Comparison of ENCODE assay signal across 8 cellular contexts in genomic region chr12:131311279-131311722, GRCh38.
DNase-seq lines count a peak whose midpoint lies in the region; ATAC-seq and TF ChIP-seq lines count a peak whose summit lies in the region.
"Not testable (repeated sequence)": the region's sequence is repeated elsewhere in the genome, so short reads cannot be mapped to it uniquely, and the experiment has no call there.

No MANE protein-coding gene starts in this region.

- H3K27me3 ChIP-seq in endodermal cell (ENCODE audit: control insufficient read depth, insufficient read depth, low read length, poor library complexity, severe bottlenecking): not testable (repeated sequence)

- H3K36me3 Mint-ChIP-seq in Calu3 (ENCODE audit: insufficient read depth, unreplicated experiment); activated CD4-positive, alpha-beta T cell treated with anti-CD3 and anti-CD28 coated beads, Interleukin-2, amount 10 ng/mL, durations not matched to agents 24 days and 14 days (ENCODE audit: low read depth); activated T-cell treated with anti-CD3 and anti-CD28 coated beads, Interleukin-2, amount 50 U/mL, for 72 hours (ENCODE audit: insufficient read depth in 2 of 2); endodermal cell (ENCODE audit: low read depth); osteocyte (ENCODE audit: unreplicated experiment): not testable (repeated sequence)

- not testable (repeated sequence) for H3K9me3 ChIP-seq in endodermal cell (ENCODE audit: control insufficient read depth, low read length)

- not testable (repeated sequence) for TF ChIP-seq POLR2A in NB4 (IDR thresholded peaks at IDR 0.05; ENCODE audit: extremely low read depth, insufficient read length)

- not testable (repeated sequence) for H3K9ac ChIP-seq in endodermal cell (ENCODE audit: extremely low read depth, low read length, poor library complexity, severe bottlenecking)

- not testable (repeated sequence) for H3K9me3 Mint-ChIP-seq in Calu3 (ENCODE audit: low read depth, unreplicated experiment); activated CD4-positive, alpha-beta T cell treated with anti-CD3 and anti-CD28 coated beads, Interleukin-2, amount 10 ng/mL, durations not matched to agents 24 days and 14 days; activated T-cell treated with anti-CD3 and anti-CD28 coated beads, Interleukin-2, amount 50 U/mL, for 72 hours
- H3K9me3 Mint-ChIP-seq in endodermal cell (peaks cover 13% of the 10 kb centered on the region), osteocyte (ENCODE audit: unreplicated experiment) (peaks cover 10% of the 10 kb centered on the region)

- not testable (repeated sequence) for H3K36me3 ChIP-seq in endodermal cell (ENCODE audit: control insufficient read depth, insufficient read depth, low read length)

- intact Hi-C loops in Calu3 (cut with micrococcal nuclease; ENCODE audit: unreplicated experiment): loop anchor here (5.0 kb wide), 1 partner anchor 331 kb away; no protein-coding TSS in a partner anchor
- intact Hi-C loops in activated CD4-positive, alpha-beta T cell treated with anti-CD3 and anti-CD28 coated beads, Interleukin-2, amount 10 ng/mL, durations not matched to agents 24 days and 14 days (cut with micrococcal nuclease): not testable (repeated sequence)

- ATAC-seq in activated T-cell treated with anti-CD3 and anti-CD28 coated beads, Interleukin-2, amount 50 U/mL, for 72 hours (replicated peaks in 1 of 2): peak; percentile 49 to 75
- peak; percentile 50 for ATAC-seq in left lobe of liver

- H3K4me1 Mint-ChIP-seq in Calu3 (ENCODE audit: low read depth, unreplicated experiment); activated CD4-positive, alpha-beta T cell treated with anti-CD3 and anti-CD28 coated beads, Interleukin-2, amount 10 ng/mL, durations not matched to agents 24 days and 14 days; endodermal cell; osteocyte (ENCODE audit: unreplicated experiment): not testable (repeated sequence)
- H3K4me1 Mint-ChIP-seq in activated T-cell treated with anti-CD3 and anti-CD28 coated beads, Interleukin-2, amount 50 U/mL, for 72 hours (ENCODE audit: low read depth): peaks cover 12% of the 10 kb centered on the region

- BruUV-seq in Calu3 (replicated peaks; lab: Mats Ljungman, UMichigan): not testable (repeated sequence)

- 23 to 43% methylated on average over 3 to 10 of the region's 12 CpGs for WGBS in endodermal cell (ENCODE audit: insufficient coverage in 1 of 2, insufficient read length in 1 of 2), 2 experiments

- CTCF ChIA-PET in Calu3 (lab: Charles Lee): not testable (repeated sequence)

- not testable (repeated sequence) for H3K27ac Mint-ChIP-seq in Calu3 (ENCODE audit: unreplicated experiment); activated CD4-positive, alpha-beta T cell treated with anti-CD3 and anti-CD28 coated beads, Interleukin-2, amount 10 ng/mL, durations not matched to agents 24 days and 14 days; activated T-cell treated with anti-CD3 and anti-CD28 coated beads, Interleukin-2, amount 50 U/mL, for 72 hours; endodermal cell; osteocyte (ENCODE audit: unreplicated experiment)

- not testable (repeated sequence) for H3K4me1 ChIP-seq in endodermal cell (ENCODE audit: control insufficient read depth, insufficient read depth, low read length)

- not testable (repeated sequence) for H3K27ac ChIP-seq in endodermal cell (ENCODE audit: low read depth, low read length)

- H3K4me3 Mint-ChIP-seq in Calu3 (ENCODE audit: low read depth, unreplicated experiment); activated CD4-positive, alpha-beta T cell treated with anti-CD3 and anti-CD28 coated beads, Interleukin-2, amount 10 ng/mL, durations not matched to agents 24 days and 14 days; activated T-cell treated with anti-CD3 and anti-CD28 coated beads, Interleukin-2, amount 50 U/mL, for 72 hours; endodermal cell; osteocyte (ENCODE audit: unreplicated experiment): not testable (repeated sequence)

- H3K27me3 Mint-ChIP-seq in Calu3 (ENCODE audit: unreplicated experiment): peaks cover 62% of the 10 kb centered on the region
- not testable (repeated sequence) for H3K27me3 Mint-ChIP-seq in activated CD4-positive, alpha-beta T cell treated with anti-CD3 and anti-CD28 coated beads, Interleukin-2, amount 10 ng/mL, durations not matched to agents 24 days and 14 days; endodermal cell (ENCODE audit: insufficient read depth); osteocyte (ENCODE audit: unreplicated experiment)
- H3K27me3 Mint-ChIP-seq in activated T-cell treated with anti-CD3 and anti-CD28 coated beads, Interleukin-2, amount 50 U/mL, for 72 hours (ENCODE audit: low read depth): peaks cover 31% of the 10 kb centered on the region

- H3K4me3 ChIP-seq in NB4 (ENCODE audit: low read depth, low read length); endodermal cell (ENCODE audit: low read length): not testable (repeated sequence)

- DNase-seq in Calu3 (peak; percentile 21), NB4 (ENCODE audit: low read depth) (peak; percentile 51), endodermal cell (peak; percentile 90), osteocyte (ENCODE audit: extremely low spot score, unreplicated experiment) (peak; percentile 76)
- DNase-seq in activated CD4-positive, alpha-beta T cell treated with anti-CD3 and anti-CD28 coated beads, Interleukin-2, amount 10 ng/mL, durations not matched to agents 24 days and 14 days: peak; percentile 53
- peak in 1 of 2 donors; percentile 35 for DNase-seq in activated T-cell treated with anti-CD3 and anti-CD28 coated beads, Interleukin-2, amount 50 U/mL, for 72 hours
- DNase-seq in left lobe of liver (ENCODE audit: low spot score): not testable (repeated sequence)
- peak; percentile 57 for DNase-seq in stimulated activated CD8-positive, alpha-beta memory T cell treated with anti-CD3 and anti-CD28 coated beads, Interleukin-4, amount 100 ng/mL, for 48 hours

- TF ChIP-seq CTCF in Calu3 (IDR thresholded peaks at IDR 0.05; ENCODE audit: unreplicated experiment); NB4 (IDR thresholded peaks at IDR 0.05; ENCODE audit: low read depth, low read length); endodermal cell (conservative IDR thresholded peaks at IDR 0.05); osteocyte (IDR thresholded peaks at IDR 0.05): not testable (repeated sequence)
